In genomic region chr12:38904932-38905479, GRCh38 we compare ENCODE assay signal across 8 cellular contexts. TPM values are rescaled to one million over a fixed set of nuclear protein-coding genes. Genes with fewer than 3 reads are reported as not detected.
DNase-seq lines count a peak whose midpoint lies in the region; ATAC-seq lines count a peak whose summit lies in the region.

No MANE protein-coding gene starts in this region.

- ATAC-seq in GM21576 (IDR thresholded peaks at IDR 0.05; ENCODE audit: unreplicated experiment) (peak; percentile 62), left lobe of liver (peak; percentile 77)
- ATAC-seq in activated CD4-positive, CD25-positive, alpha-beta regulatory T cell treated with anti-CD3 and anti-CD28 coated beads, Interleukin-2, amount 50 U/mL, for 24 hours = peak; percentile 49 to 54

- DNase-seq in EL = peak; percentile 8
- peak in 74 of 76 experiments; percentile 7 to 86 (median 67) for DNase-seq in HUDEP-2 (lab: John Stamatoyannopoulos, UW; ENCODE audit: unreplicated experiment in 76 of 76)
- DNase-seq in left lobe of liver (ENCODE audit: low spot score) = peak; percentile 93
- peak; percentile 58 for DNase-seq in stimulated activated CD4-positive, alpha-beta T cell treated with anti-CD3 and anti-CD28 coated beads, Interleukin-1b, Interleukin-23, amount 100 ng/mL, for 48 hours
- no peak for DNase-seq in NCI-H2029 (lab: John Stamatoyannopoulos, UW)

- H3K27ac ChIP-seq in cingulate gyrus (ENCODE audit: low read depth, low read length) = peak overlapping the region; percentile 79

RNA-seq across cellular contexts. Expression of gene CPNE8, which starts 0.4 kb away (rescaled TPM):
- 9.2 TPM for total RNA-seq in left lobe of liver
